ENCODE assay signal across 18 cellular contexts in genomic region chr1:57111210-57111609, GRCh38.
"Had no signal": no experiment of that assay in that cellular context is flagged by ENCODE, and none has a peak within 500 bp of the region (broad histone marks: within the 10 kb centered on the region; RNA-seq: fewer than 3 reads in every experiment).

No MANE protein-coding gene starts in this region.

- H3K9me3 ChIP-seq: SK-N-SH had no signal

- H3K9ac ChIP-seq: KMS-11, SK-N-SH had no signal

- ATAC-seq: K562, Panc1, PC-3 had no signal

- H3K4me3 ChIP-seq: K562 had no signal

- H3K27ac ChIP-seq: HL-60, KMS-11, RWPE1 had no signal

- H3K9me2 ChIP-seq: SK-N-SH had no signal

- DNase-seq: Kasumi-1, NCI-H1436, NCI-H187, NCI-H2081 treated with DMSO at 0.1 percent for 48 hours, NCI-H2171, NCI-H226, NCI-H446, NCI-H510A, NCI-H524 treated with DMSO at 0.1 percent for 48 hours, NCI-H69, PC-3, SHP77, SK-N-SH had no signal

- H3K4me2 ChIP-seq: KMS-11, SK-N-SH had no signal
